Comparison of ENCODE assay signal across 25 cellular contexts in genomic region chr20:58327211-58327610, GRCh38. TPM values are rescaled to one million over a fixed set of nuclear protein-coding genes. Genes with fewer than 3 reads are reported as not detected.
DNase-seq lines count a peak whose midpoint lies in the region; ATAC-seq and TF ChIP-seq lines count a peak whose summit lies in the region.
"Had no signal": no experiment of that assay in that cellular context is flagged by ENCODE, and none has a peak within 500 bp of the region (broad histone marks: within the 10 kb centered on the region; RNA-seq: fewer than 3 reads in every experiment).

No MANE protein-coding gene starts in this region.

- BruUV-seq in IMR-90 (replicated peaks; lab: Mats Ljungman, UMichigan): no TSS peak

- H3K79me1 ChIP-seq in IMR-90 (ENCODE audit: low read depth in 1 of 2, low read length in 2 of 2): peaks cover 17 to 67% of the 10 kb centered on the region in 2 experiments

- no peak overlapping the region for H3K56ac ChIP-seq in IMR-90 (ENCODE audit: extremely low read depth, insufficient read depth, low read length)

- H2AK5ac ChIP-seq in IMR-90 (ENCODE audit: low read depth, low read length): no peak overlapping the region

- no peak overlapping the region for H3K4me3 ChIP-seq in IMR-90 (ENCODE audit: insufficient read depth, low read depth, low read length)
- H3K4me3 ChIP-seq: esophagus muscularis mucosa had no signal

- CTCF ChIA-PET in IMR-90 (lab: Yijun Ruan, JAX): no interaction called here

- TF ChIP-seq POLR2A in IMR-90 (IDR thresholded peaks at IDR 0.05; ENCODE audit: low read depth, low read length): no peak

- H4K91ac ChIP-seq in IMR-90 (ENCODE audit: insufficient read depth, low read depth, low read length): no peak overlapping the region

- WGBS in IMR-90 (ENCODE audit: extremely low coverage in 2 of 2, insufficient read length in 1 of 2), 2 experiments: no CpG with 5 or more reads among the region's 2 CpGs

- DNase-seq in IMR-90: no peak
- peak; percentile 44 for DNase-seq in amniotic epithelial cell (ENCODE audit: low read depth)
- peak; percentile 52 for DNase-seq in iris pigment epithelial cell (ENCODE audit: low read depth)
- no peak for DNase-seq in sciatic nerve (ENCODE audit: low spot score)
- no peak for DNase-seq in kidney glomerular epithelial cell (lab: John Stamatoyannopoulos, UW)
- no peak for DNase-seq in SK-N-DZ (ENCODE audit: low spot score)
- no peak for DNase-seq in H4 (ENCODE audit: low spot score)
- DNase-seq: activated CD4-positive, alpha-beta T cell treated with anti-CD3 and anti-CD28 coated beads for 36 hours; activated naive CD4-positive, alpha-beta T cell treated with anti-CD3 and anti-CD28 coated beads, Interleukin-2, amount 50 U/mL, for 16 hours; activated T-cell treated with anti-CD3 and anti-CD28 coated beads, Interleukin-2, amount 50 U/mL, for 72 hours; CD4-positive, alpha-beta T cell; DMS 273 treated with DMSO at 0.1 percent for 48 hours; effector CD8-positive, alpha-beta T cell; H7; KBM-7; left cardiac atrium; NCI-H1048; NCI-H187 treated with DMSO at 0.1 percent for 48 hours; NCI-H345; PC-3; SIG-M5; stimulated activated CD4-positive, alpha-beta T cell treated with anti-CD3 and anti-CD28 coated beads, Interleukin-2, amount 100 ng/mL, for 48 hours; stimulated activated naive CD4-positive, alpha-beta T cell had no signal

- peaks cover 2% of the 10 kb centered on the region; the same call in 1 of the 2 replicates for H3K36me3 ChIP-seq in IMR-90 (ENCODE audit: control insufficient read depth, insufficient read depth, low read length)
- H3K36me3 ChIP-seq: esophagus muscularis mucosa had no signal

- in situ Hi-C loops in IMR-90 (cut with MboI; ENCODE audit: low sequenced_read_pairs): no loop called here

- H2AK9ac ChIP-seq in IMR-90 (replicated peaks; ENCODE audit: low read depth, low read length, poor library complexity): peak overlapping the region; percentile 57

- H3K9me1 ChIP-seq in IMR-90 (ENCODE audit: insufficient read depth, low read length): peaks cover 10% of the 10 kb centered on the region; the same call in 1 of the 2 replicates

- H4K5ac ChIP-seq in IMR-90 (ENCODE audit: low read depth, low read length): no peak overlapping the region

- no peak overlapping the region for H2BK120ac ChIP-seq in IMR-90 (ENCODE audit: low read depth, low read length)

- no peak overlapping the region for H3K27ac ChIP-seq in IMR-90 (ENCODE audit: insufficient read depth, low read length)
- H3K27ac ChIP-seq: esophagus muscularis mucosa had no signal

- peak overlapping the region; percentile 38; the same call in 1 of the 2 replicates for H3K23ac ChIP-seq in IMR-90 (ENCODE audit: low read depth, low read length)

- no peak overlapping the region for H3K4ac ChIP-seq in IMR-90 (ENCODE audit: low read depth, low read length)

- TF ChIP-seq RAD21 in IMR-90 (IDR thresholded peaks at IDR 0.05; ENCODE audit: low read length): no peak

- no peak overlapping the region for H2BK15ac ChIP-seq in IMR-90 (ENCODE audit: low read depth, low read length)

- ATAC-seq in IMR-90 (ENCODE audit: low read depth) (peak; percentile 44), sciatic nerve (peak; percentile 67), GM21528 (IDR thresholded peaks at IDR 0.05; ENCODE audit: low FRiP score, unreplicated experiment) (no peak)
- ATAC-seq: activated CD4-positive, alpha-beta T cell treated with anti-CD3 and anti-CD28 coated beads for 36 hours; activated T-cell treated with anti-CD3 and anti-CD28 coated beads, Interleukin-2, amount 50 U/mL, for 72 hours; PC-3 had no signal

- peaks cover 5% of the 10 kb centered on the region; the same call in 1 of the 2 replicates for H3K4me1 ChIP-seq in IMR-90 (ENCODE audit: control insufficient read depth, insufficient read depth, low read length)

- POLR2A ChIA-PET in IMR-90 (lab: Charles Lee; ENCODE audit: unreplicated experiment): no interaction called here

- intact Hi-C loops in IMR-90 (cut with micrococcal nuclease): loop anchor here (5.0 kb wide), 1 partner anchor 50 kb away; no protein-coding TSS in a partner anchor
- intact Hi-C loops in sciatic nerve (cut with DNase I): no loop called here

- no peak overlapping the region for H2BK5ac ChIP-seq in IMR-90 (ENCODE audit: low read depth, low read length, poor library complexity, severe bottlenecking)

- dilution Hi-C loops in IMR-90 (cut with HindIII; ENCODE audit: low sequenced_read_pairs, unreplicated experiment): no loop called here

- no peak overlapping the region for H3K18ac ChIP-seq in IMR-90 (ENCODE audit: low read depth, low read length)

- no peak overlapping the region for H3K9ac ChIP-seq in IMR-90 (ENCODE audit: low read depth, low read length)

- peaks cover 53% of the 10 kb centered on the region for H4K20me1 ChIP-seq in IMR-90 (ENCODE audit: insufficient read depth, low read length)

- no peak overlapping the region for H2BK20ac ChIP-seq in IMR-90 (ENCODE audit: low read depth, low read length)

- TF ChIP-seq CTCF in IMR-90 (conservative IDR thresholded peaks at IDR 0.05; ENCODE audit: low read depth, low read length): no peak

- H4K8ac ChIP-seq in IMR-90 (ENCODE audit: low read depth in 2 of 2, low read length in 2 of 2): no peak overlapping the region

- no peak overlapping the region for H3K14ac ChIP-seq in IMR-90 (replicated peaks; ENCODE audit: low read depth, low read length)

- no peaks in the 10 kb centered on the region for H3K9me3 ChIP-seq in IMR-90 (ENCODE audit: control insufficient read depth, insufficient read depth, low read length)
- H3K9me3 ChIP-seq: esophagus muscularis mucosa had no signal

- H3K4me2 ChIP-seq in IMR-90 (ENCODE audit: low read depth, low read length): no peak overlapping the region

- no peaks in the 10 kb centered on the region for H3K27me3 ChIP-seq in IMR-90 (ENCODE audit: control insufficient read depth, insufficient read depth, low read length)
- H3K27me3 ChIP-seq: esophagus muscularis mucosa had no signal

- H2AFZ ChIP-seq in IMR-90 (replicated peaks; ENCODE audit: low read length, poor library complexity): no peak overlapping the region

TF ChIP-seq in IMR-90, 13 proteins besides CTCF, POLR2A, EP300 and RAD21:
- no peak for TF ChIP-seq RFX5 (IDR thresholded peaks at IDR 0.05; ENCODE audit: low read depth, low read length)
- peak; percentile 54 for TF ChIP-seq CEBPB (IDR thresholded peaks at IDR 0.05; ENCODE audit: low read depth, low read length)

RNA-seq across cellular contexts. Expression of gene RAB22A, which starts 17.7 kb away (rescaled TPM):
- total RNA-seq in IMR-90 (2012; rRNA removed): 8.2 and 16.1 TPM in 2 replicates
- 7.9 and 8.4 TPM in 2 replicates for polyA plus RNA-seq in IMR-90 (2012; rRNA removed)
- 3.4 and 4.3 TPM in 2 replicates for polyA plus RNA-seq in IMR-90 (2012; cell fraction: cytosol; rRNA removed)
- 15.6 and 16.5 TPM in 2 replicates for polyA plus RNA-seq in IMR-90 (2012; cell fraction: nucleus; rRNA removed; ENCODE audit: low replicate concordance)
- total RNA-seq in sciatic nerve: 27.1 TPM
- 9.6 and 10.6 TPM in 2 replicates for polyA plus RNA-seq in SK-N-DZ (2014; cell fraction: cytosol; rRNA removed)
- polyA plus RNA-seq in SK-N-DZ (2014; cell fraction: nucleus; rRNA removed): 6.2 and 6.9 TPM in 2 replicates
- 7.3 and 11.5 TPM in 2 replicates for total RNA-seq in H4 (2014; rRNA removed; shearing (Covaris generic))

Comparison
In these comparisons a context has a peak if more than half of its experiments do, and no peak if none do; other contexts are left out.
1. DNase-seq: peak in amniotic epithelial cell (single experiment) and iris pigment epithelial cell (single experiment); none in IMR-90 (single experiment), sciatic nerve (single experiment), kidney glomerular epithelial cell (single experiment), SK-N-DZ (single experiment) and H4 (single experiment).